In the genomic region with DNA sequence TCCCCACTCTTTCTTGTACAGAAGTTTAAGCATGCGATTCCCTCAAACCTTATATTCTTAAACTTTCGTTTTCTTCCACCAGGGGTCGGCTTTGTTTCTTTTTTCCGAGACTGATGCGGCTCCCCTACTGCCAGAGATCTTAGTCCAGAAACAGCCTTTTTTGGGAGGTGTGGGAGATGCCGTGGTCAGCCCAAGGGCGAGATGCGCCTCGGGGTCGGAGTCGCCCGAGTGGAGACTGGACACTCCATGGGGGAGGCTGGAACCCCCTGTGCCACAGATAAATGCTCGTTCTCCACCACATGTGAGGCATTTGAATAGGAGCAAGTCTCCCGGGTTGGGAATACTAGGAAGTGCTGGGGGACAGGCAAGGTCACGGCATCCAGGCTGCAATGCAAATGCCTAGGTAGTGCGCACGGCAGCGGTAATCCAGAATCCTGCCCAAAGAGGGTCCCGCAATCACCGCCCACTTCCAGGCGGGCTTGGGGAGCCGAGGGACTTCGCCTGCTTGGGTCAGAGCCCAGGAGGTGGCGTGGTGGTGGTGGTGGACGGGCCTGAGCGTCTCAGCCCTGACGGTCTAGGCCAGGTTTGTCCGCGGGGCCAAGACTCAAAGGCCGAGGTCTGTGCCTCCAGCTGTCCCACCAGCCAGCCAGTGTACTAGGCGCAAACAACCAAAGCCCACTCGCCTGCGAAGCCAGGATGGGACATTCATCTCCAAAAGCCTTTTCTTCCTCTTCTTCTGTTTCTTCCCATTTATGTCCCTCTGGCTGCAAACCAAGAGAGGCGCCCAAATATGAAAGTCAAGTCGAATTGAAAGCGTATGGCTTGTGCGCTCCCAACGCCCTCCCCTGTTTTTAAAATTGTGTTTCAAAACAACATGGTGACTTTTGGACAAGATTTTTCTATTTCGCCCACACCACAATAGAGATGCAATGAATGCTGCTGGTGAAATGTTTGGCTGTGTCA, we compare ENCODE assay signal across 8 cellular contexts. TPM values are rescaled to one million over a fixed set of nuclear protein-coding genes. Genes with fewer than 3 reads are reported as not detected.
DNase-seq lines count a peak whose midpoint lies in the region; ATAC-seq and TF ChIP-seq lines count a peak whose summit lies in the region.

No MANE protein-coding gene starts in this region.

- H3K27me3 Mint-ChIP-seq in activated naive CD8-positive, alpha-beta T cell, result peaks cover 55% of the 10 kb centered on the region

- intact Hi-C loops in left ventricle myocardium inferior (cut with micrococcal nuclease), result loop anchor here (10.0 kb wide), 2 partner anchors 381 to 411 kb away; no protein-coding TSS in a partner anchor

- H3K27me3 ChIP-seq in left ventricle myocardium inferior (ENCODE audit: low read depth), result peaks cover 100% of the 10 kb centered on the region

- no peaks in the 10 kb centered on the region for H3K36me3 ChIP-seq in left ventricle myocardium inferior

- H3K9me3 Mint-ChIP-seq in activated naive CD8-positive, alpha-beta T cell (ENCODE audit: low read depth), result no peaks in the 10 kb centered on the region

- H3K4me3 ChIP-seq in left ventricle myocardium inferior, result peak overlapping the region; percentile 62

- H3K4me3 Mint-ChIP-seq in activated naive CD8-positive, alpha-beta T cell, result peak overlapping the region; percentile 79

- no peak for ATAC-seq in GM21529 (IDR thresholded peaks at IDR 0.05; ENCODE audit: unreplicated experiment)

- no peaks in the 10 kb centered on the region for H3K9me3 ChIP-seq in left ventricle myocardium inferior (replicated peaks)

- TF ChIP-seq CTCF in GM12873 (IDR thresholded peaks at IDR 0.05; ENCODE audit: insufficient read depth, low read depth, low read length, missing control alignments), result peak; percentile 40
- TF ChIP-seq CTCF in left ventricle myocardium inferior (IDR thresholded peaks at IDR 0.05; ENCODE audit: borderline replicate concordance), result peak; percentile 53

- H3K36me3 Mint-ChIP-seq in activated naive CD8-positive, alpha-beta T cell, result no peaks in the 10 kb centered on the region

- peak; percentile 90 for DNase-seq in AML-193 (lab: John Stamatoyannopoulos, UW)
- peak; percentile 38 for DNase-seq in NCI-H2227 treated with DMSO at 0.1 percent for 48 hours (lab: John Stamatoyannopoulos, UW)
- DNase-seq in left ventricle myocardium inferior, result peak; percentile 16
- DNase-seq in putamen (ENCODE audit: low spot score), result peak; percentile 47
- DNase-seq in central memory CD4-positive, alpha-beta T cell, result no peak

- H3K27ac Mint-ChIP-seq in activated naive CD8-positive, alpha-beta T cell, result no peak overlapping the region

- H3K4me1 Mint-ChIP-seq in activated naive CD8-positive, alpha-beta T cell (ENCODE audit: low read depth), result peaks cover 40% of the 10 kb centered on the region

- H3K4me1 ChIP-seq in left ventricle myocardium inferior, result peaks cover 49% of the 10 kb centered on the region

- H3K27ac ChIP-seq in left ventricle myocardium inferior (replicated peaks), result no peak overlapping the region

RNA-seq across cellular contexts. Expression of a gene that starts 39.3 kb away (rescaled TPM):
- total RNA-seq in left ventricle myocardium inferior, result 40.7 TPM

RNA-seq across cellular contexts. Expression of a gene that starts 52.0 kb away (rescaled TPM):
- total RNA-seq in left ventricle myocardium inferior, result not detected
